In genomic region chrX:54496936-54497335, GRCh38 we compare ENCODE assay signal across 15 cellular contexts. TPM values are rescaled to one million over a fixed set of nuclear protein-coding genes. Genes with fewer than 3 reads are reported as not detected.
DNase-seq lines count a peak whose midpoint lies in the region; ATAC-seq and TF ChIP-seq lines count a peak whose summit lies in the region.
"Had no signal": no experiment of that assay in that cellular context is flagged by ENCODE, and none has a peak within 500 bp of the region (broad histone marks: within the 10 kb centered on the region; RNA-seq: fewer than 3 reads in every experiment).

No MANE protein-coding gene starts in this region.

- H2BK5ac ChIP-seq in trophoblast cell (ENCODE audit: low read depth, low read length, poor library complexity), result no peak overlapping the region

- H3K4ac ChIP-seq in trophoblast cell (ENCODE audit: low read depth, low read length), result no peak overlapping the region

- TF ChIP-seq CTCF in SK-N-SH (IDR thresholded peaks at IDR 0.05) (no peak), endothelial cell (IDR thresholded peaks at IDR 0.05; ENCODE audit: unreplicated experiment) (no peak), osteocyte (IDR thresholded peaks at IDR 0.05) (no peak), brain microvascular endothelial cell (IDR thresholded peaks at IDR 0.05; ENCODE audit: low read depth, low read length, missing control alignments) (no peak)

- no peak overlapping the region for H3K9ac ChIP-seq in SK-N-SH
- H3K9ac ChIP-seq in NT2/D1 (ENCODE audit: insufficient read length, low read depth), result peak overlapping the region; percentile 77
- no peak overlapping the region for H3K9ac ChIP-seq in trophoblast cell (ENCODE audit: low read length)

- no peak overlapping the region for H2BK12ac ChIP-seq in trophoblast cell (ENCODE audit: low read length)

- H3K36me3 ChIP-seq in SK-N-SH (replicated peaks in 1 of 2; ENCODE audit: control insufficient read depth in 1 of 2, insufficient read depth in 2 of 2, low read length in 1 of 2) (no peaks in the 10 kb centered on the region), NT2/D1 (ENCODE audit: insufficient read depth, insufficient read length, low read length) (peaks cover 9% of the 10 kb centered on the region), brain microvascular endothelial cell (replicated peaks) (no peaks in the 10 kb centered on the region), trophoblast cell (ENCODE audit: control insufficient read depth in 1 of 2, insufficient read depth in 2 of 2, low read length in 2 of 2) (no peaks in the 10 kb centered on the region)
- H3K36me3 ChIP-seq: transverse colon had no signal

- H3K27ac Mint-ChIP-seq in endothelial cell (ENCODE audit: unreplicated experiment) (peak overlapping the region; percentile 19), osteocyte (ENCODE audit: unreplicated experiment) (peak overlapping the region; percentile 66)
- H3K27ac Mint-ChIP-seq: dendritic cell treated with granulocyte-macrophage colony-stimulating factor and Interleukin-4, amounts not matched to agents 40 ng/mL and 50 ng/mL, for 4 days had no signal

- POLR2A ChIA-PET in SK-N-SH (lab: Yijun Ruan, JAX), result interaction anchor here (0.6 kb wide), 1 partner anchor 49 kb away, joined by 4 read pairs; no protein-coding TSS in a partner anchor

- peaks cover 8% of the 10 kb centered on the region for H3K4me1 Mint-ChIP-seq in endothelial cell (ENCODE audit: unreplicated experiment)
- peaks cover 34% of the 10 kb centered on the region for H3K4me1 Mint-ChIP-seq in osteocyte (ENCODE audit: unreplicated experiment)

- H3K79me2 ChIP-seq in SK-N-SH (ENCODE audit: insufficient read depth), result peaks cover 28% of the 10 kb centered on the region
- peaks cover 11% of the 10 kb centered on the region for H3K79me2 ChIP-seq in trophoblast cell (ENCODE audit: control insufficient read depth, insufficient read depth, low read length, poor library complexity)

- H3K27ac ChIP-seq in SK-N-SH (ENCODE audit: low read depth in 2 of 2, low read length in 1 of 2), result 0 out of 4 replicates have a peak overlapping the region, but pooled peaks of 1 of the 2 experiments have one; percentile 24
- no peak overlapping the region for H3K27ac ChIP-seq in brain microvascular endothelial cell
- H3K27ac ChIP-seq in trophoblast cell (ENCODE audit: low read depth, low read length), result no peak overlapping the region
- H3K27ac ChIP-seq: 22Rv1 had no signal

- no peak overlapping the region for H3K4me2 ChIP-seq in SK-N-SH
- no peak overlapping the region for H3K4me2 ChIP-seq in trophoblast cell (ENCODE audit: low read length)

- H4K91ac ChIP-seq in trophoblast cell (ENCODE audit: low read depth, low read length), result no peak overlapping the region

- H4K20me1 ChIP-seq in SK-N-SH (ENCODE audit: insufficient read depth), result no peaks in the 10 kb centered on the region

- H3K9me3 ChIP-seq in SK-N-SH (no peaks in the 10 kb centered on the region), NT2/D1 (ENCODE audit: insufficient read depth, low read length) (no peaks in the 10 kb centered on the region), trophoblast cell (ENCODE audit: insufficient read depth, low read depth, low read length) (no peaks in the 10 kb centered on the region)
- H3K9me3 ChIP-seq: transverse colon had no signal

- 59% methylated on average over 6 of the region's 6 CpGs for WGBS in SK-N-SH (ENCODE audit: low lambda C conversion rate)
- no CpG with 5 or more reads among the region's 6 CpGs for WGBS in trophoblast cell (ENCODE audit: extremely low coverage, insufficient coverage, insufficient read length)

- no peak overlapping the region for H3K4me3 ChIP-seq in SK-N-SH (ENCODE audit: low read depth in 2 of 2, low read length in 1 of 2)
- no peak overlapping the region for H3K4me3 ChIP-seq in NT2/D1 (ENCODE audit: insufficient read length, low read depth)
- no peak overlapping the region for H3K4me3 ChIP-seq in brain microvascular endothelial cell (ENCODE audit: low read depth, low read length)
- H3K4me3 ChIP-seq in trophoblast cell (ENCODE audit: low read depth, low read length), result no peak overlapping the region

- DNase-seq in SK-N-SH (no peak), NT2/D1 (ENCODE audit: low read depth, low spot score) (no peak), endothelial cell (ENCODE audit: low spot score) (no peak), osteocyte (ENCODE audit: extremely low spot score, unreplicated experiment) (no peak), brain microvascular endothelial cell (no peak), trophoblast cell (no peak)
- DNase-seq: activated naive CD4-positive, alpha-beta T cell treated with anti-CD3 and anti-CD28 coated beads, Interleukin-2, amount 50 U/mL, for 16 hours; DMS 273 treated with DMSO at 0.1 percent for 48 hours; NCI-H1930; transverse colon had no signal

- H4K8ac ChIP-seq in trophoblast cell (ENCODE audit: low read depth, low read length), result no peak overlapping the region

- peaks cover 12% of the 10 kb centered on the region; the same call in 1 of the 2 replicates for H3K27me3 ChIP-seq in SK-N-SH (ENCODE audit: insufficient read depth)
- H3K27me3 ChIP-seq in NT2/D1 (ENCODE audit: insufficient read depth, insufficient read length), result no peaks in the 10 kb centered on the region
- H3K27me3 ChIP-seq in brain microvascular endothelial cell (replicated peaks), result no peaks in the 10 kb centered on the region
- H3K27me3 ChIP-seq in trophoblast cell (ENCODE audit: insufficient read depth, low read length), result no peaks in the 10 kb centered on the region
- H3K27me3 ChIP-seq: transverse colon had no signal

- H3K79me1 ChIP-seq in trophoblast cell (ENCODE audit: low read length), result peaks cover 14% of the 10 kb centered on the region

- H3K27me3 Mint-ChIP-seq in endothelial cell (ENCODE audit: unreplicated experiment), result peaks cover 4% of the 10 kb centered on the region
- no peaks in the 10 kb centered on the region for H3K27me3 Mint-ChIP-seq in osteocyte (ENCODE audit: unreplicated experiment)

- H3F3A ChIP-seq in SK-N-SH (replicated peaks; ENCODE audit: insufficient read depth), result peaks cover 7% of the 10 kb centered on the region

- no peak overlapping the region for H2AK5ac ChIP-seq in trophoblast cell (ENCODE audit: low read length)

- peak overlapping the region; percentile 79 for H3K4me3 Mint-ChIP-seq in endothelial cell (ENCODE audit: unreplicated experiment)
- peak overlapping the region; percentile 77 for H3K4me3 Mint-ChIP-seq in osteocyte (ENCODE audit: unreplicated experiment)

- no peak for ATAC-seq in SK-N-SH treated with all-trans-retinoic acid at 6 μM for 48 hours
- ATAC-seq in GM21390 (IDR thresholded peaks at IDR 0.05; ENCODE audit: unreplicated experiment), result no peak

- H3K9me3 Mint-ChIP-seq in endothelial cell (ENCODE audit: unreplicated experiment) (no peaks in the 10 kb centered on the region), osteocyte (ENCODE audit: unreplicated experiment) (peaks cover 6% of the 10 kb centered on the region)
- H3K9me3 Mint-ChIP-seq: dendritic cell treated with granulocyte-macrophage colony-stimulating factor and Interleukin-4, amounts not matched to agents 40 ng/mL and 50 ng/mL, for 4 days had no signal

- H2AFZ ChIP-seq in SK-N-SH (ENCODE audit: low read depth) (peak overlapping the region; percentile 42; the same call in 1 of the 2 replicates), trophoblast cell (ENCODE audit: insufficient read depth, low read length, poor library complexity) (no peak overlapping the region)

- H3K14ac ChIP-seq in trophoblast cell (ENCODE audit: low read length), result no peak overlapping the region

- H3K4me1 ChIP-seq in SK-N-SH (ENCODE audit: control insufficient read depth in 1 of 2, insufficient read depth in 2 of 2, low read depth in 1 of 2, low read length in 1 of 2) (peaks cover 0 to 10% of the 10 kb centered on the region in 2 experiments; a peak in 1 of 4 replicates), NT2/D1 (ENCODE audit: insufficient read depth, insufficient read length) (no peaks in the 10 kb centered on the region), trophoblast cell (ENCODE audit: control insufficient read depth in 1 of 2, insufficient read depth in 2 of 2, low read length in 2 of 2) (peaks cover 3 to 5% of the 10 kb centered on the region in 2 experiments)

- no peak overlapping the region for H2BK120ac ChIP-seq in trophoblast cell (ENCODE audit: insufficient read depth, low read length, poor library complexity)

- no peaks in the 10 kb centered on the region for H3K9me2 ChIP-seq in SK-N-SH

- no peak overlapping the region for H4K12ac ChIP-seq in trophoblast cell (ENCODE audit: low read depth, low read length)

- in situ Hi-C loops in brain microvascular endothelial cell (cut with HindIII; ENCODE audit: low pct_ligation_motif_present, low sequenced_read_pairs), result no loop called here

- no peak for TF ChIP-seq RAD21 in SK-N-SH (IDR thresholded peaks at IDR 0.05; ENCODE audit: low read length)

- no peak overlapping the region for H3K23ac ChIP-seq in trophoblast cell (ENCODE audit: low read length)

- no peaks in the 10 kb centered on the region for H3K36me3 Mint-ChIP-seq in endothelial cell (ENCODE audit: low read depth, unreplicated experiment)
- H3K36me3 Mint-ChIP-seq in osteocyte (ENCODE audit: unreplicated experiment), result no peaks in the 10 kb centered on the region

- CTCF ChIA-PET in SK-N-SH (lab: Yijun Ruan, JAX), result no interaction called here

- H3K18ac ChIP-seq in trophoblast cell (ENCODE audit: low read length), result no peak overlapping the region

- no peak for TF ChIP-seq EP300 in SK-N-SH (IDR thresholded peaks at IDR 0.05; ENCODE audit: borderline replicate concordance in 1 of 2, low read depth in 1 of 2, low read length in 1 of 2)

TF ChIP-seq in SK-N-SH treated with all-trans-retinoic acid at 6 μM for 48 hours, 23 proteins besides CTCF, POLR2A, EP300 and RAD21 (continues in another document):
- no peak for TF ChIP-seq ISL1 (CRISPR knock-in tag; IDR thresholded peaks at IDR 0.05)

RNA-seq across cellular contexts. Expression of gene FGD1, which starts 0.9 kb away (rescaled TPM):
- 3.3 and 6.3 TPM in 2 replicates for polyA plus RNA-seq in SK-N-SH (2012; rRNA removed)
- polyA plus RNA-seq in SK-N-SH (2012; cell fraction: cytosol; rRNA removed), result 4.1 and 6.3 TPM in 2 replicates
- 10.8 and 13.4 TPM in 2 replicates for polyA plus RNA-seq in SK-N-SH (2012; cell fraction: nucleus; rRNA removed)
- total RNA-seq in endothelial cell (ENCODE audit: unreplicated experiment) (15.6 TPM), osteocyte (29.0 and 29.5 TPM in 2 replicates)
- 14.1 and 15.3 TPM in 2 replicates for polyA plus RNA-seq in trophoblast cell (2013)
- total RNA-seq: mononuclear cell had no signal

RNA-seq across cellular contexts. Expression of gene GNL3L, which starts 33.1 kb away (rescaled TPM):
- 16.3 and 19.4 TPM in 2 replicates for polyA plus RNA-seq in SK-N-SH (2012; rRNA removed)
- polyA plus RNA-seq in SK-N-SH (2012; cell fraction: cytosol; rRNA removed), result 12.0 and 15.0 TPM in 2 replicates
- polyA plus RNA-seq in SK-N-SH (2012; cell fraction: nucleus; rRNA removed), result 21.6 and 27.8 TPM in 2 replicates
- 32.7 TPM for total RNA-seq in endothelial cell (ENCODE audit: unreplicated experiment)
- 53.6 and 53.8 TPM in 2 replicates for total RNA-seq in osteocyte
- 15.0 and 17.0 TPM in 2 replicates for polyA plus RNA-seq in trophoblast cell (2013)

RNA-seq across cellular contexts. Expression of gene TSR2, which starts 56.7 kb away (rescaled TPM):
- 23.7 and 32.8 TPM in 2 replicates for polyA plus RNA-seq in SK-N-SH (2012; rRNA removed)
- polyA plus RNA-seq in SK-N-SH (2012; cell fraction: cytosol; rRNA removed), result 37.7 and 44.8 TPM in 2 replicates
- polyA plus RNA-seq in SK-N-SH (2012; cell fraction: nucleus; rRNA removed), result 14.6 and 16.1 TPM in 2 replicates
- 41.0 TPM for total RNA-seq in endothelial cell (ENCODE audit: unreplicated experiment)
- total RNA-seq in osteocyte, result 25.2 and 29.1 TPM in 2 replicates
- polyA plus RNA-seq in trophoblast cell (2013), result 21.6 and 22.9 TPM in 2 replicates
